Comparison of ENCODE assay signal across 1 cellular context in the genomic region with DNA sequence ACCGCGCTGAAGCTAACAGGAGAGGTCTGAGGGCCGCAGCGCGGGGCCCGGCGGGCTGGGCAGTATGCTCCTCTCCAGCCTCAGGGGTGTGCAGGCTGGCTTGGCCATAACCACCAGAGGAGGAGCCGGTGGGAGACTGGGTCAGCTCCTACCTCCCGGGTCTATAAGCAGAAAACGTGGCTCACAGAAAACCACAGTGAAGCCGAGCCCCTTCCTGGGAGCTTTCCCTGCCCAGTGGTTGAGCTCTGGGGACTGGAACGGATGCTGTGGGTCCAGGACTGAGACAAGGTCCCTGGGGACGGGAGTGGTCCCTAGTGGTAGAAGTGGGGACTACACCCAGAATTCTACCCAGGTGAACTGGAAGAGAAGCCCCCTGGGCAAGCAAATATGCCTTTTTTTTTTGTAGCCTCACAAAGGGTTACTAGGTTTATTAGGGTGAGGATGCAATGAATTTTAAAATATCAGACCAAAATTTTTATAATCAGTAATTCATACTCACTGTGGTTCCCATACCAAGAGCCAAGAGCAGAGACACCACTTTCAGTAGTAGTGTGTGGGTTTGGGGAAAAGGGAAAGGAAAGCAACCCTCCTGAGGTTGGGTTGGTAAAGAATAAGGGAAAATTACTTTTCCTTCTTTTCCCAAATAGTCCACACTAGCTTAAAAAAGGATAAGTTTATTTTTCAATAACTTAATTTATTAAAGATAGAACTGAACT.
TF ChIP-seq lines count a peak whose summit lies in the region.

No MANE protein-coding gene starts in this region.

TF ChIP-seq in IMR-90, 13 proteins besides CTCF, POLR2A, EP300 and RAD21:
- TF ChIP-seq CHD1 (IDR thresholded peaks at IDR 0.05; ENCODE audit: low read depth, low read length) (no peak), BHLHE40 (IDR thresholded peaks at IDR 0.05; ENCODE audit: low read depth, low read length) (no peak)
